In the genomic region with DNA sequence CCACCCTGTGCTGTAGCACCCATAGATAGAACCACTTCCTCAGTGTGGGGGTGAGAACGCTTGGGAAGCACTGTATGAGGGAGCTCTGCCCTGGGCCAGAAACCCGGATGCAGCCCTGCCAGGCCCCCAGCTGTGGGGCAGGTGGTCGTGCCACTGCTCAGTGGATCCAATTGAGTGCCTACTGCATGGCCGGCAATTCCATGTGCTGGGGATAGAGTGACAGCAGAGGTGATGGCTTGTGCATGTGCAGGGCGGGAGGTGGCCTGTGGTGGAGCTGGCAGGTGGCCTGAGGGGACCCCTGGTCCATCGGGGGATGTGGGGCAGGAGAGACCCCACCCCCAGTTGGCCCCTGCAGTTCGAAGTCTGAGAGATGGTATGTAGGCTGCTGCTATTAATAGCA, we compare ENCODE assay signal across 1 cellular context.
TF ChIP-seq lines count a peak whose summit lies in the region.

No MANE protein-coding gene starts in this region.

TF ChIP-seq in H1, 55 proteins besides CTCF, POLR2A, EP300 and RAD21 (continued from another document):
- TF ChIP-seq, protein P1, sequence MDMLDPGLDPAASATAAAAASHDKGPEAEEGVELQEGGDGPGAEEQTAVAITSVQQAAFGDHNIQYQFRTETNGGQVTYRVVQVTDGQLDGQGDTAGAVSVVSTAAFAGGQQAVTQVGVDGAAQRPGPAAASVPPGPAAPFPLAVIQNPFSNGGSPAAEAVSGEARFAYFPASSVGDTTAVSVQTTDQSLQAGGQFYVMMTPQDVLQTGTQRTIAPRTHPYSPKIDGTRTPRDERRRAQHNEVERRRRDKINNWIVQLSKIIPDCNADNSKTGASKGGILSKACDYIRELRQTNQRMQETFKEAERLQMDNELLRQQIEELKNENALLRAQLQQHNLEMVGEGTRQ (IDR thresholded peaks at IDR 0.05; ENCODE audit: low read length): no peak
- TF ChIP-seq MAFK (IDR thresholded peaks at IDR 0.05; ENCODE audit: low read depth, low read length) (no peak), TAF7 (optimal IDR thresholded peaks at IDR 0.05; ENCODE audit: borderline replicate concordance, low read depth, low read length) (no peak), SP1 (IDR thresholded peaks at IDR 0.05; ENCODE audit: low read depth, low read length) (no peak), RXRA (IDR thresholded peaks at IDR 0.05; ENCODE audit: insufficient read depth, low read depth, low read length) (no peak), TBP (IDR thresholded peaks at IDR 0.05; ENCODE audit: low read depth, low read length) (no peak), RNF2 (IDR thresholded peaks at IDR 0.05; ENCODE audit: borderline replicate concordance, low read depth, low read length, missing control alignments, poor library complexity, severe bottlenecking) (no peak), PHF8 (conservative IDR thresholded peaks at IDR 0.05; ENCODE audit: low read depth, low read length) (no peak)
